32 cellular contexts compared by ENCODE assay signal in the genomic region with DNA sequence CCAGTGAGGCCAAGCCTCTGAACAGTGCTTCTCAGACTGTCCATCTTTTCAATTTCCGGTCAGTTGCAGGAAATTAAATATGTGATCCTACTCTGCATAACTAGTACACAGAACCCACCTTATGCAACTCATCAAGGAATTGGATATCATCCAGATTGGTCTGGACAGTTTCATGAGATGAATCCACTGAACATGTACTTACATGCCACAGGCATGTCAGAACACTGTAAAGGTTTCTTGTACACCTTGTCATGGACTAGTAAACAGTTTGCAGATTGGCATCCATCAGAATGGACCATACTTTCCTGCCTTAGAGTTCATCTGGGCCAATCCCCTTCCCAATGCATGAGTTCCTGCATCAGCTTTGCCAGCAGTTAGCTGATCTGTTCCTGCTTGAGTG. TPM values are rescaled to one million over a fixed set of nuclear protein-coding genes. Genes with fewer than 3 reads are reported as not detected.
DNase-seq lines count a peak whose midpoint lies in the region; ATAC-seq, FAIRE-seq and TF ChIP-seq lines count a peak whose summit lies in the region.
"Had no signal": no experiment of that assay in that cellular context is flagged by ENCODE, and none has a peak within 500 bp of the region (broad histone marks: within the 10 kb centered on the region; RNA-seq: fewer than 3 reads in every experiment).

No MANE protein-coding gene starts in this region.

- POLR2A ChIA-PET in HEK293 (lab: Yijun Ruan, JAX) = no interaction called here

- DNase-seq in HPDE6-E6E7 (ENCODE audit: extremely low spot score) (peak; percentile 26), bronchial epithelial cell (ENCODE audit: low read depth) (peak; percentile 97), foreskin keratinocyte (peak; percentile 80 to 91), NCI-H1930 (lab: John Stamatoyannopoulos, UW) (no peak)
- DNase-seq in activated CD8-positive, alpha-beta memory T cell treated with anti-CD3 and anti-CD28 coated beads, Interleukin-2, amount 50 U/mL, for 48 hours = no peak
- no peak for DNase-seq in effector memory CD4-positive, alpha-beta T cell
- DNase-seq: AML-193; CD4-positive, alpha-beta T cell; DMS79; EL; GDM1; IMR-90; KG1; MM.1S; NCI-H1048; NCI-H1417; NCI-H1694 treated with DMSO at 0.1 percent for 48 hours; NCI-H2081 treated with DMSO at 0.1 percent for 48 hours; NCI-H446 treated with DMSO at 0.1 percent for 48 hours; NCI-H526; NCI-H82; NK-92 treated with Interleukin-12 subunit alpha and Interleukin-12 subunit beta, amount 100 ng/mL, for 24 hours; PC-3; Right ventricle myocardium superior had no signal

- ATAC-seq in foreskin keratinocyte = peak; percentile 27
- ATAC-seq: A549, GM12878, PC-3 had no signal

- H3K36me3 ChIP-seq in HEK293 (ENCODE audit: control insufficient read depth in 2 of 2, insufficient read depth in 1 of 2, low read length in 2 of 2) = no peaks in the 10 kb centered on the region
- H3K36me3 ChIP-seq in bronchial epithelial cell (ENCODE audit: control insufficient read depth, insufficient read depth, low read length) = no peaks in the 10 kb centered on the region
- H3K36me3 ChIP-seq in effector memory CD4-positive, alpha-beta T cell (ENCODE audit: control insufficient read depth, insufficient read depth, low read length) = no peaks in the 10 kb centered on the region
- H3K36me3 ChIP-seq: BLaER1 treated with 17β-estradiol and CSF1 and Interleukin-3, amounts not matched to agents 10 nM and 100 nM; SJSA1 had no signal

- CTCF ChIA-PET in HEK293 (lab: Yijun Ruan, JAX) = no interaction called here

- no peak for TF ChIP-seq CTCF in HEK293 (tag by site-specific recombination; IDR thresholded peaks at IDR 0.05)
- TF ChIP-seq CTCF in bronchial epithelial cell (IDR thresholded peaks at IDR 0.05; ENCODE audit: insufficient read depth, low read length, severe bottlenecking) = no peak
- TF ChIP-seq CTCF in foreskin keratinocyte (conservative IDR thresholded peaks at IDR 0.05) = no peak

- FAIRE-seq in bronchial epithelial cell (lab: Jason Lieb, UNC) = peak; percentile 83
- FAIRE-seq: A549, D721Med, GM12878, GM19239, H54 had no signal

- H3K27me3 ChIP-seq in bronchial epithelial cell (ENCODE audit: control insufficient read depth, insufficient read depth, low read length) (no peaks in the 10 kb centered on the region), foreskin keratinocyte (no peaks in the 10 kb centered on the region)
- H3K27me3 ChIP-seq in effector memory CD4-positive, alpha-beta T cell (replicated peaks; ENCODE audit: control insufficient read depth, insufficient read depth, low read length, poor library complexity, severe bottlenecking) = no peaks in the 10 kb centered on the region
- H3K27me3 ChIP-seq: BLaER1 treated with 17β-estradiol and CSF1 and Interleukin-3, amounts not matched to agents 10 nM and 100 nM; SJSA1 had no signal

- H3K4me1 ChIP-seq in HEK293 (ENCODE audit: control insufficient read depth, insufficient read depth, low read length) (no peaks in the 10 kb centered on the region), foreskin keratinocyte (peaks cover 4% of the 10 kb centered on the region)
- no peaks in the 10 kb centered on the region for H3K4me1 ChIP-seq in effector memory CD4-positive, alpha-beta T cell (ENCODE audit: control insufficient read depth, insufficient read depth, low read length, poor library complexity, severe bottlenecking)
- H3K4me1 ChIP-seq: A549; BLaER1 treated with 17β-estradiol and CSF1 and Interleukin-3, amounts not matched to agents 10 nM and 100 nM; SJSA1 had no signal

- H3K9me3 ChIP-seq in HEK293 (ENCODE audit: control insufficient read depth, insufficient read depth, low read depth, low read length) = no peaks in the 10 kb centered on the region
- no peaks in the 10 kb centered on the region for H3K9me3 ChIP-seq in effector memory CD4-positive, alpha-beta T cell (ENCODE audit: control insufficient read depth, low read length)
- H3K9me3 ChIP-seq: A549; BLaER1 treated with 17β-estradiol and CSF1 and Interleukin-3, amounts not matched to agents 10 nM and 100 nM; SJSA1 had no signal

- H3K27ac ChIP-seq in HEK293 (ENCODE audit: extremely low read depth, low read depth, low read length) = no peak overlapping the region
- H3K27ac ChIP-seq in foreskin keratinocyte = no peak overlapping the region
- H3K27ac ChIP-seq in effector memory CD4-positive, alpha-beta T cell (ENCODE audit: insufficient read depth, low read length, poor library complexity, severe bottlenecking) = no peak overlapping the region
- H3K27ac ChIP-seq: A549; BLaER1 treated with 17β-estradiol and CSF1 and Interleukin-3, amounts not matched to agents 10 nM and 100 nM; SJSA1 had no signal

- no peak overlapping the region for H3K4me3 ChIP-seq in HEK293 (ENCODE audit: low read depth, low read length)
- H3K4me3 ChIP-seq in bronchial epithelial cell (ENCODE audit: low read depth, low read length) = no peak overlapping the region
- no peak overlapping the region for H3K4me3 ChIP-seq in effector memory CD4-positive, alpha-beta T cell (ENCODE audit: insufficient read depth, low read depth, low read length, poor library complexity, severe bottlenecking)
- H3K4me3 ChIP-seq: A549; BLaER1 treated with 17β-estradiol and CSF1 and Interleukin-3, amounts not matched to agents 10 nM and 100 nM; GM12878; SJSA1 had no signal

TF ChIP-seq in HEK293, 187 proteins besides CTCF, POLR2A, EP300 and RAD21:
- TF ChIP-seq ZBTB17 (tag by site-specific recombination; IDR thresholded peaks at IDR 0.05) (peak; percentile 46), TRIM28 (IDR thresholded peaks at IDR 0.05; ENCODE audit: borderline replicate concordance, low read length) (no peak)

RNA-seq across cellular contexts. Expression of gene GARNL3, which starts 30.4 kb away (rescaled TPM):
- total RNA-seq in bronchial epithelial cell (2.4 and 5.4 TPM in 2 replicates), foreskin keratinocyte (3.0 and 3.2 TPM in 2 replicates)
- 0.54 and 0.60 TPM in 2 replicates for polyA plus RNA-seq in foreskin keratinocyte

Comparison
In these comparisons a context has a peak if more than half of its experiments do, and no peak if none do; other contexts are left out.
1. DNase-seq: peak in HPDE6-E6E7 (single experiment), bronchial epithelial cell (single experiment) and foreskin keratinocyte (2 of 2); none in activated CD8-positive, alpha-beta memory T cell treated with anti-CD3 and anti-CD28 coated beads, Interleukin-2, amount 50 U/mL, for 48 hours (single experiment), effector memory CD4-positive, alpha-beta T cell (0 of 3) and NCI-H1930 (0 of 2).